In the genomic region with DNA sequence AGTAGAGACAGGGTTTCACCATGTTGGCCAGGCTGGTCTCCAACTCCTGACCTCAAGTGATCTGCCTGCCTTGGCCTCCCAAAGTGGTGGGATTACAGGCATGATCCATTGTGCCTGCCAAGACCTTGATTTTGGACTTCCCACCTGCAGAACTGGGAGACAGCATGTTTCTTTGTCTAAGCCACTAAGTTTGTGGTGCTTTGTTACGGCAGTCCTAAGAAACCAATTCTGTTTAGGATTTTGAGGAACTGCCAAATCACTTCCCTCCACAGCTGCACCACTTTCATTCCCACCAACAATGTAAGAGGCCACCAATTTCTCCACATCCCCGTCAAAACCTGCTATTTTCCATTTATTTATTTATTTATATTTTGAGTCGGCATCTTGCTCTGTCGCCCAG, we compare ENCODE assay signal across 1 cellular context.
TF ChIP-seq lines count a peak whose summit lies in the region.

No MANE protein-coding gene starts in this region.

TF ChIP-seq in endothelial cell of umbilical vein, 7 proteins besides CTCF, POLR2A, EP300 and RAD21:
- TF ChIP-seq GATA2 (IDR thresholded peaks at IDR 0.05; ENCODE audit: insufficient read depth, insufficient read length, low read depth, low read length): no peak
- TF ChIP-seq, protein P1, sequence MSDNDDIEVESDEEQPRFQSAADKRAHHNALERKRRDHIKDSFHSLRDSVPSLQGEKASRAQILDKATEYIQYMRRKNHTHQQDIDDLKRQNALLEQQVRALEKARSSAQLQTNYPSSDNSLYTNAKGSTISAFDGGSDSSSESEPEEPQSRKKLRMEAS (IDR thresholded peaks at IDR 0.05; ENCODE audit: insufficient read depth, insufficient read length): no peak
